9 cellular contexts compared by ENCODE assay signal in genomic region chr3:126540342-126540849, GRCh38. TPM values are rescaled to one million over a fixed set of nuclear protein-coding genes. Genes with fewer than 3 reads are reported as not detected.
DNase-seq lines count a peak whose midpoint lies in the region; ATAC-seq, FAIRE-seq and TF ChIP-seq lines count a peak whose summit lies in the region.
"Had no signal": no experiment of that assay in that cellular context is flagged by ENCODE, and none has a peak within 500 bp of the region (broad histone marks: within the 10 kb centered on the region; RNA-seq: fewer than 3 reads in every experiment).

No MANE protein-coding gene starts in this region.

- peaks cover 0 to 22% (median 0%) of the 10 kb centered on the region in 12 donors for H3K4me1 ChIP-seq in heart left ventricle
- H3K4me1 ChIP-seq in testis = no peaks in the 10 kb centered on the region
- H3K4me1 ChIP-seq in BE2C = no peaks in the 10 kb centered on the region

- no peak for TF ChIP-seq CTCF in heart left ventricle (IDR thresholded peaks at IDR 0.05)
- TF ChIP-seq CTCF in testis (IDR thresholded peaks at IDR 0.05) = no peak
- no peak for TF ChIP-seq CTCF in BE2C (IDR thresholded peaks at IDR 0.05; ENCODE audit: low read depth, low read length)
- no peak for TF ChIP-seq CTCF in type B pancreatic cell (conservative IDR thresholded peaks at IDR 0.05)

- H3K4me3 Mint-ChIP-seq in type B pancreatic cell = no peak overlapping the region

- no peaks in the 10 kb centered on the region for H3K36me3 Mint-ChIP-seq in type B pancreatic cell

- H3K9me3 ChIP-seq in heart left ventricle (no peaks in the 10 kb centered on the region), testis (no peaks in the 10 kb centered on the region), BE2C (no peaks in the 10 kb centered on the region; the same call in 1 of the 2 replicates)

- H3K27ac Mint-ChIP-seq in type B pancreatic cell = no peak overlapping the region

- H3K27me3 ChIP-seq in heart left ventricle = peaks cover 0 to 46% (median 15%) of the 10 kb centered on the region in 9 donors
- H3K27me3 ChIP-seq in testis = no peaks in the 10 kb centered on the region
- peaks cover 4% of the 10 kb centered on the region for H3K27me3 ChIP-seq in BE2C

- no peak overlapping the region for H3K4me3 ChIP-seq in heart left ventricle
- H3K4me3 ChIP-seq in testis = no peak overlapping the region
- H3K4me3 ChIP-seq in BE2C (ENCODE audit: low read depth, low read length) = no peak overlapping the region

- peak; percentile 55 for DNase-seq in DMS53 (lab: John Stamatoyannopoulos, UW)
- DNase-seq in DMS53 treated with DMSO at 0.1 percent for 48 hours (lab: John Stamatoyannopoulos, UW; ENCODE audit: unreplicated experiment) = no peak
- peak; percentile 67 for DNase-seq in SW480 (ENCODE audit: low spot score)
- peak in 4 of 5 donors; percentile 24 to 65 (median 32) for DNase-seq in heart left ventricle
- DNase-seq in testis = peak; percentile 15
- DNase-seq in BE2C = no peak
- no peak for DNase-seq in frontal cortex (ENCODE audit: low spot score in 2 of 2)
- no peak for DNase-seq in type B pancreatic cell (ENCODE audit: extremely low spot score, unreplicated experiment)

- H3K27ac ChIP-seq in heart left ventricle = peak overlapping the region in 1 of 12 donors; percentile 61
- H3K27ac ChIP-seq in testis = no peak overlapping the region

- WGBS in heart left ventricle, 4 donors = 25 to 36% (median 32%) methylated on average over 9 of the region's 9 CpGs
- WGBS in testis, 2 donors = 33 to 47% methylated on average over 9 of the region's 9 CpGs

- H3K9me3 Mint-ChIP-seq in type B pancreatic cell = no peaks in the 10 kb centered on the region

- ATAC-seq in heart left ventricle = peak in 3 of 4 donors; percentile 35 to 75 (median 73)

- no peak for TF ChIP-seq POLR2A in heart left ventricle (IDR thresholded peaks at IDR 0.05)
- TF ChIP-seq POLR2A in testis (IDR thresholded peaks at IDR 0.05) = no peak

- no peaks in the 10 kb centered on the region for H3K4me1 Mint-ChIP-seq in type B pancreatic cell (ENCODE audit: unreplicated experiment)

- peaks cover 9% of the 10 kb centered on the region for H3K27me3 Mint-ChIP-seq in type B pancreatic cell

- intact Hi-C loops in heart left ventricle (cut with DNase I) (no loop called here), testis (cut with DNase I; ENCODE audit: low total_unique reads) (no loop called here)

- no peaks in the 10 kb centered on the region for H3K36me3 ChIP-seq in heart left ventricle
- no peaks in the 10 kb centered on the region for H3K36me3 ChIP-seq in testis (ENCODE audit: low read depth, missing control alignments)
- H3K36me3 ChIP-seq in BE2C = no peaks in the 10 kb centered on the region

- FAIRE-seq in frontal cortex (lab: Jason Lieb, UNC) = no peak
- FAIRE-seq: A204.1 had no signal

RNA-seq across cellular contexts. Expression of gene CHST13, which starts 16.4 kb away (rescaled TPM):
- 1 to 10 TPM in 1 of 9 donors, under 1 TPM in 7, not detected in 1; 0.30 to 2.3 (median 0.48) TPM for total RNA-seq in heart left ventricle
- under 1 TPM; 0.07 to 0.15 TPM for polyA plus RNA-seq in heart left ventricle
- total RNA-seq in testis = 10 to 100 TPM; 13.3 to 21.7 TPM
- 21.4 TPM for polyA plus RNA-seq in testis (ENCODE audit: insufficient read depth, low read depth, low replicate concordance)
- not detected for polyA plus RNA-seq in BE2C (2012; ENCODE audit: insufficient read depth, insufficient read length, low read depth)
- total RNA-seq in frontal cortex = under 0.01 TPM
- total RNA-seq in type B pancreatic cell (ENCODE audit: low replicate concordance) = 0.31 and 0.67 TPM in 2 replicates

RNA-seq across cellular contexts. Expression of gene C3orf22, which starts 18.3 kb away (rescaled TPM):
- total RNA-seq in heart left ventricle (not detected), testis (10 to 100 TPM; 33.0 to 61.4 TPM), frontal cortex (not detected), type B pancreatic cell (ENCODE audit: low replicate concordance) (not detected in 2 replicates)
- polyA plus RNA-seq in heart left ventricle (not detected), testis (ENCODE audit: insufficient read depth, low read depth, low replicate concordance) (42.2 TPM)
- not detected for polyA plus RNA-seq in BE2C (2012; ENCODE audit: insufficient read depth, insufficient read length, low read depth)

RNA-seq across cellular contexts. Expression of gene UROC1, which starts 22.8 kb away (rescaled TPM):
- total RNA-seq in heart left ventricle (not detected), testis (1 to 10 TPM in 1 of 2 donors, under 1 TPM in 1; 0.25 to 1.0 TPM), frontal cortex (not detected), type B pancreatic cell (ENCODE audit: low replicate concordance) (not detected in 2 replicates)
- polyA plus RNA-seq in heart left ventricle (not detected), testis (ENCODE audit: insufficient read depth, low read depth, low replicate concordance) (0.34 TPM)
- not detected for polyA plus RNA-seq in BE2C (2012; ENCODE audit: insufficient read depth, insufficient read length, low read depth)

Comparison
In these comparisons a context has a peak if more than half of its experiments do, and no peak if none do; other contexts are left out.
1. DNase-seq: peak in DMS53 (single experiment), SW480 (single experiment), heart left ventricle (4 of 5) and testis (single experiment); none in DMS53 treated with DMSO at 0.1 percent for 48 hours (single experiment), BE2C (single experiment), frontal cortex (0 of 2) and type B pancreatic cell (single experiment).
2. RNA of gene C3orf22, which starts 18.3 kb away (total RNA-seq): 33.0 to 61.4 TPM in testis; not detected in type B pancreatic cell, not detected in heart left ventricle and not detected in frontal cortex (single experiment); every median in the first group is over 10 times any median in the second.